Comparison of ENCODE assay signal across 8 cellular contexts in genomic region chr16:29973384-29974246, GRCh38. TPM values are rescaled to one million over a fixed set of nuclear protein-coding genes. Genes with fewer than 3 reads are reported as not detected.
DNase-seq lines count a peak whose midpoint lies in the region; ATAC-seq and TF ChIP-seq lines count a peak whose summit lies in the region.

Gene TAOK2 (plus strand): TSS chr16:29973868. CDS start chr16:29977773, 3,905 bp downstream.

- H3K4me3 ChIP-seq in HAP-1 = peak within 1 kb of the TSS; percentile 73
- peak within 1 kb of the TSS; percentile 99 for H3K4me3 ChIP-seq in MM.1S (ENCODE audit: low read length)
- peak within 1 kb of the TSS; percentile 93 for H3K4me3 ChIP-seq in fibroblast of pulmonary artery (replicated peaks; ENCODE audit: low read depth, low read length)

- peaks cover 5% of the 10 kb centered on the region for H3K9me3 Mint-ChIP-seq in nephron

- H3K9ac ChIP-seq in MM.1S (ENCODE audit: low read length) = peak within 1 kb of the TSS; percentile 93

- peak; percentile 99 for ATAC-seq in stimulated activated naive CD8-positive, alpha-beta T cell treated with anti-CD3 and anti-CD28 coated beads, Interleukin-15, Interleukin-2, amounts not matched to agents 100 U/mL and 50 U/mL, for 24 hours

- H3K36me3 ChIP-seq in HAP-1 (replicated peaks) (peaks cover 23% of the 10 kb centered on the region), MM.1S (replicated peaks; ENCODE audit: insufficient read depth, low read length) (no peaks in the 10 kb centered on the region)

- peaks cover 44% of the 10 kb centered on the region for H3K36me3 Mint-ChIP-seq in nephron (ENCODE audit: low read depth)

- peaks cover 6% of the 10 kb centered on the region for H3K9me3 ChIP-seq in HAP-1
- no peaks in the 10 kb centered on the region for H3K9me3 ChIP-seq in MM.1S (replicated peaks; ENCODE audit: insufficient read depth, low read length)

- no peaks in the 10 kb centered on the region for H3K9me2 ChIP-seq in MM.1S (replicated peaks; ENCODE audit: insufficient read depth, low read length)

- H3K27me3 ChIP-seq in HAP-1 (ENCODE audit: low read depth) (no peaks in the 10 kb centered on the region), MM.1S (replicated peaks; ENCODE audit: insufficient read depth, low read length) (no peaks in the 10 kb centered on the region)

- no peaks in the 10 kb centered on the region for H3K27me3 Mint-ChIP-seq in nephron (ENCODE audit: low read depth)

- in situ Hi-C loops in G401 (cut with HindIII; ENCODE audit: low sequenced_read_pairs) = no loop called here
- in situ Hi-C loops in HAP-1 (cut with MboI; ENCODE audit: low sequenced_read_pairs) = no loop called here

- peak within 1 kb of the TSS; percentile 73 to 97 (median 95) for H3K27ac Mint-ChIP-seq in nephron

- peak within 1 kb of the TSS; percentile 87 for H3K4me2 ChIP-seq in MM.1S (ENCODE audit: low read depth, low read length)

- peaks cover 27% of the 10 kb centered on the region for H3K4me1 Mint-ChIP-seq in nephron

- H2AFZ ChIP-seq in MM.1S (ENCODE audit: low read length) = peak within 1 kb of the TSS; percentile 97

- TF ChIP-seq CTCF in MM.1S (IDR thresholded peaks at IDR 0.05; ENCODE audit: low read length) (no peak), fibroblast of pulmonary artery (IDR thresholded peaks at IDR 0.05; ENCODE audit: low read length, missing control alignments) (no peak), nephron (IDR thresholded peaks at IDR 0.05; ENCODE audit: unreplicated experiment in 3 of 3) (no peak)

- H3K27ac ChIP-seq in MM.1S (ENCODE audit: low read length) = peak within 1 kb of the TSS; percentile 50; the same call in 1 of the 2 replicates

- H3K4me1 ChIP-seq in HAP-1 (peaks cover 4% of the 10 kb centered on the region; the same call in 1 of the 2 replicates), MM.1S (ENCODE audit: low read length) (peaks cover 19% of the 10 kb centered on the region)

- H3K79me2 ChIP-seq in MM.1S (ENCODE audit: low read length) = peaks cover 45% of the 10 kb centered on the region

- H4K20me1 ChIP-seq in MM.1S (ENCODE audit: insufficient read depth, low read length) = no peaks in the 10 kb centered on the region

- DNase-seq in G401 (ENCODE audit: low spot score) = peak; percentile 99
- peak; percentile 98 to 99 for DNase-seq in HAP-1 (ENCODE audit: low spot score in 2 of 2)
- peak; percentile 99 for DNase-seq in MM.1S
- peak; percentile 98 for DNase-seq in SHP77 treated with DMSO at 0.1 percent for 48 hours (lab: John Stamatoyannopoulos, UW)
- peak; percentile 93 for DNase-seq in activated effector memory CD4-positive, alpha-beta T cell treated with Interleukin-2 at 50 U/mL for 16 hours
- peak; percentile 99 for DNase-seq in fibroblast of pulmonary artery (ENCODE audit: low read depth)
- peak; percentile 98 for DNase-seq in stimulated activated naive CD8-positive, alpha-beta T cell treated with anti-CD3 and anti-CD28 coated beads, Interleukin-15, Interleukin-2, amounts not matched to agents 100 U/mL and 50 U/mL, for 24 hours

- no peaks in the 10 kb centered on the region for H3F3A ChIP-seq in MM.1S (ENCODE audit: insufficient read depth, low read length)

- H3K4me3 Mint-ChIP-seq in nephron = peak within 1 kb of the TSS; percentile 95 to 100 (median 96)

RNA-seq across cellular contexts. Expression of gene TAOK2, which starts in this region (rescaled TPM):
- 59.3 and 61.8 TPM in 2 replicates for total RNA-seq in G401 (2014; rRNA removed; shearing (Covaris generic))

Comparison
In these comparisons a context has a peak if more than half of its experiments do, and no peak if none do; other contexts are left out.
1. Peak in every context shown above with its lines: DNase-seq, ATAC-seq, H3K4me3 ChIP-seq and H3K27ac ChIP-seq.